In genomic region chr5:142833517-142834446, GRCh38 we compare ENCODE assay signal across 1 cellular context.
TF ChIP-seq lines count a peak whose summit lies in the region.

No MANE protein-coding gene starts in this region.

TF ChIP-seq in HepG2, 621 proteins besides CTCF, POLR2A, EP300 and RAD21 (continued from another document and continues in another):
- TF ChIP-seq RERE (CRISPR knock-in tag; IDR thresholded peaks at IDR 0.05; ENCODE audit: low read depth), result peak; percentile 59; the same call in 1 of the 2 replicates
- TF ChIP-seq ZNF44 (CRISPR knock-in tag; IDR thresholded peaks at IDR 0.05), result no peak
- TF ChIP-seq CEBPG (CRISPR knock-in tag; IDR thresholded peaks at IDR 0.05), result peak; percentile 57; the same call in 1 of the 2 replicates
- TF ChIP-seq ZBTB37 (CRISPR knock-in tag; IDR thresholded peaks at IDR 0.05), result no peak
- no peak for TF ChIP-seq NFYC (CRISPR knock-in tag; IDR thresholded peaks at IDR 0.05)
- TF ChIP-seq LCORL (IDR thresholded peaks at IDR 0.05), result no peak
- peak; percentile 79 for TF ChIP-seq LCORL (CRISPR knock-in tag; IDR thresholded peaks at IDR 0.05)
- peak; percentile 37; the same call in 1 of the 2 replicates for TF ChIP-seq RFXAP (CRISPR knock-in tag; IDR thresholded peaks at IDR 0.05; ENCODE audit: borderline replicate concordance)
- no peak for TF ChIP-seq REL (CRISPR knock-in tag; conservative IDR thresholded peaks at IDR 0.05)
- TF ChIP-seq NONO (IDR thresholded peaks at IDR 0.05), result no peak
- TF ChIP-seq NONO (CRISPR knock-in tag; conservative IDR thresholded peaks at IDR 0.05), result peak; percentile 66; the same call in 1 of the 2 replicates
- no peak for TF ChIP-seq ZFP82 (CRISPR knock-in tag; IDR thresholded peaks at IDR 0.05; ENCODE audit: borderline replicate concordance)
- 0 out of 2 replicates have a peak, but pooled peaks have one; percentile 43 for TF ChIP-seq HNF1B (CRISPR knock-in tag; IDR thresholded peaks at IDR 0.05)
- no peak for TF ChIP-seq ZMYM2 (CRISPR knock-in tag; IDR thresholded peaks at IDR 0.05)
- peak; percentile 33; the same call in 1 of the 2 replicates for TF ChIP-seq ZNF614 (CRISPR knock-in tag; IDR thresholded peaks at IDR 0.05; ENCODE audit: borderline replicate concordance)
- no peak for TF ChIP-seq ZSCAN5A (CRISPR knock-in tag; IDR thresholded peaks at IDR 0.05; ENCODE audit: borderline replicate concordance)
- TF ChIP-seq MATR3 (CRISPR knock-in tag; IDR thresholded peaks at IDR 0.05), result no peak
- TF ChIP-seq MYPOP (CRISPR knock-in tag; IDR thresholded peaks at IDR 0.05), result 0 out of 2 replicates have a peak, but pooled peaks have one; percentile 31
- TF ChIP-seq ONECUT2 (CRISPR knock-in tag; IDR thresholded peaks at IDR 0.05), result peak; percentile 66
- no peak for TF ChIP-seq MEIS1 (CRISPR knock-in tag; IDR thresholded peaks at IDR 0.05; ENCODE audit: borderline replicate concordance)
- TF ChIP-seq SP1 (IDR thresholded peaks at IDR 0.05), result no peak
- TF ChIP-seq SP1 (CRISPR knock-in tag; IDR thresholded peaks at IDR 0.05), result no peak
- peak; percentile 45; the same call in 1 of the 2 replicates for TF ChIP-seq ZNF580 (CRISPR knock-in tag; IDR thresholded peaks at IDR 0.05; ENCODE audit: borderline replicate concordance, low read depth)
- TF ChIP-seq ZNF558 (CRISPR knock-in tag; IDR thresholded peaks at IDR 0.05; ENCODE audit: borderline replicate concordance), result no peak
- no peak for TF ChIP-seq CBFB (CRISPR knock-in tag; IDR thresholded peaks at IDR 0.05)
- peak; percentile 94 for TF ChIP-seq HDAC2 (CRISPR knock-in tag; IDR thresholded peaks at IDR 0.05)
- TF ChIP-seq ZNF281 (CRISPR knock-in tag; IDR thresholded peaks at IDR 0.05; ENCODE audit: borderline replicate concordance), result no peak; the same call in 1 of the 2 replicates
- no peak for TF ChIP-seq TIGD3 (CRISPR knock-in tag; IDR thresholded peaks at IDR 0.05; ENCODE audit: borderline replicate concordance)
- TF ChIP-seq ZFP90 (CRISPR knock-in tag; IDR thresholded peaks at IDR 0.05; ENCODE audit: borderline replicate concordance), result no peak
- no peak for TF ChIP-seq MLX (CRISPR knock-in tag; IDR thresholded peaks at IDR 0.05)
- TF ChIP-seq TGIF2 (CRISPR knock-in tag; IDR thresholded peaks at IDR 0.05), result no peak
- TF ChIP-seq PHF5A (CRISPR knock-in tag; IDR thresholded peaks at IDR 0.05; ENCODE audit: low read depth, unreplicated experiment), result no peak
- no peak for TF ChIP-seq ZNF850 (CRISPR knock-in tag; conservative IDR thresholded peaks at IDR 0.05)
- peak; percentile 97 for TF ChIP-seq RXRB (CRISPR knock-in tag; IDR thresholded peaks at IDR 0.05; ENCODE audit: borderline replicate concordance)
- no peak for TF ChIP-seq ZNF251 (CRISPR knock-in tag; IDR thresholded peaks at IDR 0.05)
- no peak for TF ChIP-seq RFX1 (IDR thresholded peaks at IDR 0.05)
- no peak for TF ChIP-seq POGK (CRISPR knock-in tag; conservative IDR thresholded peaks at IDR 0.05)
- no peak for TF ChIP-seq PHB2 (IDR thresholded peaks at IDR 0.05; ENCODE audit: partially characterized antibody)
- peak; percentile 85 for TF ChIP-seq FOXA3 (CRISPR knock-in tag; IDR thresholded peaks at IDR 0.05)
- TF ChIP-seq BRF2 (CRISPR knock-in tag; IDR thresholded peaks at IDR 0.05), result 0 out of 2 replicates have a peak, but pooled peaks have one; percentile 48
- TF ChIP-seq ZNF720 (CRISPR knock-in tag; IDR thresholded peaks at IDR 0.05), result no peak
